ENCODE assay signal across 19 cellular contexts in genomic region chr22:25942126-25942988, GRCh38.
A peak's percentile ranks its signal among the peaks of the same experiment; 100 is the strongest.
DNase-seq lines count a peak whose midpoint lies in the region; ATAC-seq, FAIRE-seq and TF ChIP-seq lines count a peak whose summit lies in the region.
"Had no signal": no experiment of that assay in that cellular context is flagged by ENCODE, and none has a peak within 500 bp of the region (broad histone marks: within the 10 kb centered on the region; RNA-seq: fewer than 3 reads in every experiment).

No MANE protein-coding gene starts in this region.

- H3K27ac ChIP-seq in SJSA1 (peak overlapping the region; percentile 26), right atrium auricular region (peak overlapping the region; percentile 35 to 36)
- H3K27ac ChIP-seq: brain microvascular endothelial cell, C4-2B had no signal

- H3K27me3 ChIP-seq in SJSA1 (replicated peaks) (no peaks in the 10 kb centered on the region), right atrium auricular region (no peaks in the 10 kb centered on the region)
- H3K27me3 ChIP-seq: brain microvascular endothelial cell had no signal

- no peak for TF ChIP-seq CTCF in right atrium auricular region (IDR thresholded peaks at IDR 0.05)

- ATAC-seq in HG03097 (IDR thresholded peaks at IDR 0.05; ENCODE audit: low FRiP score, unreplicated experiment): no peak
- no peak for ATAC-seq in HG02840 (IDR thresholded peaks at IDR 0.05; ENCODE audit: low FRiP score, unreplicated experiment)
- ATAC-seq: mucosa of descending colon; stimulated activated effector memory CD8-positive, alpha-beta T cell treated with anti-CD3 and anti-CD28 coated beads, Interleukin-12 subunit alpha, Interleukin-12 subunit beta, amount 100 ng/mL, for 72 hours had no signal

- no peak for FAIRE-seq in urothelium cell line (lab: Jason Lieb, UNC)
- FAIRE-seq: A204.1 had no signal

- H3K4me1 ChIP-seq in SJSA1 (replicated peaks): peaks cover 25% of the 10 kb centered on the region
- peaks cover 0 to 18% of the 10 kb centered on the region in 2 donors for H3K4me1 ChIP-seq in right atrium auricular region

- no peaks in the 10 kb centered on the region for H3K36me3 ChIP-seq in SJSA1
- peaks cover 34% of the 10 kb centered on the region for H3K36me3 ChIP-seq in right atrium auricular region
- H3K36me3 ChIP-seq: brain microvascular endothelial cell had no signal

- no peak overlapping the region for H3K4me3 ChIP-seq in SJSA1
- H3K4me3 ChIP-seq in right atrium auricular region: no peak overlapping the region
- H3K4me3 ChIP-seq: mucosa of descending colon had no signal

- DNase-seq in NCI-H2107 treated with DMSO at 0.1 percent for 48 hours (lab: John Stamatoyannopoulos, UW; ENCODE audit: unreplicated experiment) (peak; percentile 22), NCI-H2107 (lab: John Stamatoyannopoulos, UW) (no peak), SJSA1 (ENCODE audit: low read depth in 1 of 2, low spot score in 2 of 2) (peak; percentile 64 to 74), right atrium auricular region (ENCODE audit: low spot score) (no peak), superior temporal gyrus (ENCODE audit: extremely low spot score) (peak; percentile 40), urothelium cell line (ENCODE audit: low spot score) (no peak)
- DNase-seq: activated CD4-positive, alpha-beta T cell treated with anti-CD3 and anti-CD28 coated beads, Interleukin-2, amount 50 U/mL, for 48 hours; activated T-cell treated with anti-CD3 and anti-CD28 coated beads, Interleukin-2, amount 50 U/mL, for 1 hour; brain microvascular endothelial cell; DND-41; effector CD8-positive, alpha-beta T cell; kidney glomerular epithelial cell; mucosa of descending colon; NCI-H226 had no signal

- H3K9me3 ChIP-seq in SJSA1 (replicated peaks) (no peaks in the 10 kb centered on the region), right atrium auricular region (no peaks in the 10 kb centered on the region)
- H3K9me3 ChIP-seq: mucosa of descending colon had no signal

Comparison
In these comparisons a context has a peak if more than half of its experiments do, and no peak if none do; other contexts are left out.
1. DNase-seq: peak in NCI-H2107 treated with DMSO at 0.1 percent for 48 hours (single experiment), SJSA1 (2 of 2) and superior temporal gyrus (single experiment); none in NCI-H2107 (single experiment), right atrium auricular region (single experiment) and urothelium cell line (single experiment).